In genomic region chr16:89108412-89108811, GRCh38 we compare ENCODE assay signal across 30 cellular contexts.
"Had no signal": no experiment of that assay in that cellular context is flagged by ENCODE, and none has a peak within 500 bp of the region (broad histone marks: within the 10 kb centered on the region; RNA-seq: fewer than 3 reads in every experiment).

No MANE protein-coding gene starts in this region.

- H3K27ac ChIP-seq: ascending aorta, breast epithelium, cardiac muscle cell, esophagus muscularis mucosa, foreskin keratinocyte, gastrocnemius medialis, WERI-Rb-1 had no signal

- DNase-seq: activated B cell treated with CpG ODN at 0.5 μM for 24 hours; activated CD4-positive, alpha-beta T cell treated with anti-CD3 and anti-CD28 coated beads for 48 hours; activated CD4-positive, alpha-beta T cell treated with anti-CD3 and anti-CD28 coated beads, Interleukin-2, amount 50 U/mL, for 1 hour; activated CD4-positive, alpha-beta T cell treated with anti-CD3 and anti-CD28 coated beads, Interleukin-2, amount 50 U/mL, for 48 hours; activated CD8-positive, alpha-beta memory T cell treated with anti-CD3 and anti-CD28 coated beads for 24 hours; activated CD8-positive, alpha-beta T cell treated with anti-CD3 and anti-CD28 coated beads for 36 hours; activated gamma-delta T cell; activated naive CD4-positive, alpha-beta T cell; activated naive CD4-positive, alpha-beta T cell treated with anti-CD3 and anti-CD28 coated beads, Interleukin-2, amount 10 ng/mL, durations not matched to agents 7 days and 5 days; activated naive CD8-positive, alpha-beta T cell treated with anti-CD3 and anti-CD28 coated beads, Interleukin-2, amount 10 ng/mL, durations not matched to agents 7 days and 5 days; activated T-cell treated with anti-CD3 and anti-CD28 coated beads, Interleukin-2, amount 50 U/mL, for 4 hours; central memory CD4-positive, alpha-beta T cell; cerebellar nuclear complex; cortex of kidney; dermis blood vessel endothelial cell; effector CD4-positive, alpha-beta T cell; effector memory CD8-positive, alpha-beta T cell; erythroblast; foreskin keratinocyte; gastrocnemius medialis; SW 1271; T-cell; T1000; WERI-Rb-1 had no signal

- H3K4me1 ChIP-seq: ascending aorta, breast epithelium, esophagus muscularis mucosa, foreskin keratinocyte, gastrocnemius medialis had no signal

- ATAC-seq: activated CD4-positive, CD25-positive, alpha-beta regulatory T cell treated with anti-CD3 and anti-CD28 coated beads, Interleukin-2, amount 50 U/mL, for 24 hours; activated CD8-positive, alpha-beta T cell treated with anti-CD3 and anti-CD28 coated beads for 36 hours; activated naive CD4-positive, alpha-beta T cell treated with anti-CD3 and anti-CD28 coated beads, Interleukin-2, amount 50 U/mL, for 72 hours; activated T-cell treated with anti-CD3 and anti-CD28 coated beads, Interleukin-2, amount 50 U/mL, for 4 hours; effector memory CD8-positive, alpha-beta T cell; foreskin keratinocyte; gastrocnemius medialis; T-cell had no signal

- H3K36me3 ChIP-seq: breast epithelium, WERI-Rb-1 had no signal

- H3K4me3 ChIP-seq: ascending aorta, breast epithelium, cardiac muscle cell, esophagus muscularis mucosa, gastrocnemius medialis had no signal

- H3K9me3 ChIP-seq: ascending aorta, breast epithelium, esophagus muscularis mucosa, gastrocnemius medialis had no signal

- H3K27me3 ChIP-seq: ascending aorta, breast epithelium, cardiac muscle cell, esophagus muscularis mucosa, foreskin keratinocyte, gastrocnemius medialis had no signal
